In genomic region chr6:6694368-6694780, GRCh38 we compare ENCODE assay signal across 12 cellular contexts.
DNase-seq lines count a peak whose midpoint lies in the region; ATAC-seq and TF ChIP-seq lines count a peak whose summit lies in the region.
"Had no signal": no experiment of that assay in that cellular context is flagged by ENCODE, and none has a peak within 500 bp of the region (broad histone marks: within the 10 kb centered on the region; RNA-seq: fewer than 3 reads in every experiment).

No MANE protein-coding gene starts in this region.

- H3K4me3 ChIP-seq in parathyroid adenoma (ENCODE audit: low read depth, low read length) (no peak overlapping the region), foreskin fibroblast (ENCODE audit: low read depth in 1 of 2, low read length in 2 of 2) (no peak overlapping the region), dorsolateral prefrontal cortex (no peak overlapping the region)
- H3K4me3 ChIP-seq: HAP-1 had no signal

- H3K9ac ChIP-seq in parathyroid adenoma = no peak overlapping the region

- H2AFZ ChIP-seq in parathyroid adenoma = no peak overlapping the region

- no peaks in the 10 kb centered on the region for H3K9me3 ChIP-seq in parathyroid adenoma (ENCODE audit: control insufficient read depth, low read length)
- H3K9me3 ChIP-seq: HAP-1 had no signal

- peak overlapping the region; percentile 50 for H3K27ac ChIP-seq in parathyroid adenoma
- H3K27ac ChIP-seq in dorsolateral prefrontal cortex = peak overlapping the region in 4 of 59 donors; percentile 18 to 68 (median 65)

- intact Hi-C loops in dorsolateral prefrontal cortex (cut with DNase I) = no loop called here

- no peaks in the 10 kb centered on the region for H3K27me3 ChIP-seq in parathyroid adenoma (ENCODE audit: control insufficient read depth, insufficient read depth, low read length)
- H3K27me3 ChIP-seq in dorsolateral prefrontal cortex = peaks cover 0 to 17% (median 0%) of the 10 kb centered on the region in 45 donors

- POLR2A ChIA-PET in GM10248 (lab: Yijun Ruan, JAX) = no interaction called here

- peaks cover 4% of the 10 kb centered on the region for H3K4me1 ChIP-seq in parathyroid adenoma

- no peak overlapping the region for H3K4me2 ChIP-seq in parathyroid adenoma (ENCODE audit: low read length)

- peak; percentile 72 for ATAC-seq in esophagus mucosa
- ATAC-seq: natural killer cell treated with Interleukin-12 subunit alpha and Interleukin-12 subunit beta and Interleukin-15 and Interleukin-18, amount 100 ng/mL, for 72 hours had no signal

- TF ChIP-seq CTCF in GM10248 (IDR thresholded peaks at IDR 0.05; ENCODE audit: control extremely low read depth, extremely low read depth, low read depth, missing control alignments) (peak; percentile 6), parathyroid adenoma (IDR thresholded peaks at IDR 0.05) (no peak), foreskin fibroblast (IDR thresholded peaks at IDR 0.05; ENCODE audit: low read depth, low read length) (no peak), dorsolateral prefrontal cortex (IDR thresholded peaks at IDR 0.05 in 54 of 56, conservative IDR thresholded peaks at IDR 0.05 in 2 of 56; ENCODE audit: low read depth in 1 of 56, partially characterized antibody in 56 of 56) (no peak)

- no peak for DNase-seq in GM10248 (ENCODE audit: extremely low spot score)
- DNase-seq in NCI-H2171 treated with DMSO at 0.1 percent for 48 hours (lab: John Stamatoyannopoulos, UW) = peak; percentile 72
- DNase-seq in NAMALWA (ENCODE audit: low spot score) = no peak
- DNase-seq in foreskin fibroblast = no peak
- DNase-seq in NCI-H1417 treated with DMSO at 0.1 percent for 48 hours (lab: John Stamatoyannopoulos, UW) = no peak
- DNase-seq in dorsolateral prefrontal cortex = no peak
- DNase-seq: NCI-H2029 treated with DMSO at 0.1 percent for 48 hours; stimulated activated CD4-positive, alpha-beta T cell treated with anti-CD3 and anti-CD28 coated beads, Interleukin-2, amount 100 ng/mL, for 48 hours had no signal

- no peaks in the 10 kb centered on the region for H3K79me2 ChIP-seq in parathyroid adenoma

- CTCF ChIA-PET in GM10248 (lab: Yijun Ruan, JAX) = interaction anchor here (0.8 to 4.7 kb wide), 7 partner anchors 9 to 542 kb away, joined by 3 to 16 read pairs (median 4); no protein-coding TSS in a partner anchor

- H3K36me3 ChIP-seq in parathyroid adenoma (ENCODE audit: control insufficient read depth, insufficient read depth, low read length) = no peaks in the 10 kb centered on the region
- H3K36me3 ChIP-seq: HAP-1 had no signal
